Comparison of ENCODE assay signal across 12 cellular contexts in the genomic region with DNA sequence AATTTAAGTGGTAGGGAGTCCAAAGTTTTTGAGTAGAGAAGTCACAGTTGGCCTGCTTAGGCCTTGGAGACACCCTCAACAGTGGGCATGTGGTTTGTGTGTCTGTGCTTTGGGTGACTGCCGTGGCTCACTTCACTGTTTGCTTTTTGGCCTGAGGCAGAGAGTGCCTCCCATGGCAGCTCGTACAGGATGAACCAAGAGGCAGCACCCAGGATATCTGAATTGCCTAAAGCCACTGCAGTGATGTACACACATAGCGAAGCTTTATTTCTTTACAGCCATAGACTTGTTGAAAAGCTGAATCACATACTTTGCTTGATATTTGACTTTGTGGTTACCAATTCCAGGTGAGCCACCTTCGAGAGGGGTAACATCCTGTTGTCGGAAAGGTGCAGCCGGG. TPM values are rescaled to one million over a fixed set of nuclear protein-coding genes. Genes with fewer than 3 reads are reported as not detected.
A peak's percentile ranks its signal among the peaks of the same experiment; 100 is the strongest.
DNase-seq lines count a peak whose midpoint lies in the region; ATAC-seq, FAIRE-seq and TF ChIP-seq lines count a peak whose summit lies in the region.
"Had no signal": no experiment of that assay in that cellular context is flagged by ENCODE, and none has a peak within 500 bp of the region (broad histone marks: within the 10 kb centered on the region; RNA-seq: fewer than 3 reads in every experiment).

No MANE protein-coding gene starts in this region.

- intact Hi-C loops in MCF 10A (cut with micrococcal nuclease), result no loop called here
- intact Hi-C loops in mucosa of descending colon (cut with DNase I, micrococcal nuclease), result no loop called here

- ATAC-seq in stimulated activated naive CD8-positive, alpha-beta T cell treated with anti-CD3 and anti-CD28 coated beads, Interleukin-15, Interleukin-2, amounts not matched to agents 100 U/mL and 50 U/mL, for 24 hours, result no peak
- ATAC-seq in mucosa of descending colon (peak; percentile 37), gastroesophageal sphincter (no peak)

- H3K9me3 ChIP-seq in mucosa of descending colon (no peaks in the 10 kb centered on the region), gastroesophageal sphincter (no peaks in the 10 kb centered on the region)

- BruUV-seq in MCF 10A (replicated peaks; lab: Mats Ljungman, UMichigan), result no TSS peak

- CTCF ChIA-PET in MCF 10A (lab: Yijun Ruan, JAX), result interaction anchor here (1.1 to 1.4 kb wide), 2 partner anchors 16 to 212 kb away, joined by 4 to 6 read pairs; no protein-coding TSS in a partner anchor

- H3K36me3 Mint-ChIP-seq in stimulated activated naive CD8-positive, alpha-beta T cell treated with anti-CD3 and anti-CD28 coated beads, Interleukin-15, Interleukin-2, amounts not matched to agents 100 ng/mL and 50 ng/mL, for 24 hours (ENCODE audit: low read depth), result peaks cover 40% of the 10 kb centered on the region
- peaks cover 31% of the 10 kb centered on the region for H3K36me3 Mint-ChIP-seq in MCF 10A (ENCODE audit: insufficient read depth, unreplicated experiment)

- peaks cover 90% of the 10 kb centered on the region for H3K4me1 Mint-ChIP-seq in stimulated activated naive CD8-positive, alpha-beta T cell treated with anti-CD3 and anti-CD28 coated beads, Interleukin-15, Interleukin-2, amounts not matched to agents 100 ng/mL and 50 ng/mL, for 24 hours (ENCODE audit: low read depth)
- peaks cover 46% of the 10 kb centered on the region for H3K4me1 Mint-ChIP-seq in MCF 10A (ENCODE audit: insufficient read depth, unreplicated experiment)

- no peaks in the 10 kb centered on the region for H3K9me3 Mint-ChIP-seq in stimulated activated naive CD8-positive, alpha-beta T cell treated with anti-CD3 and anti-CD28 coated beads, Interleukin-15, Interleukin-2, amounts not matched to agents 100 ng/mL and 50 ng/mL, for 24 hours
- no peaks in the 10 kb centered on the region for H3K9me3 Mint-ChIP-seq in MCF 10A (ENCODE audit: unreplicated experiment)

- peak overlapping the region in 1 of 4 donors; percentile 24 for H3K27ac ChIP-seq in gastroesophageal sphincter

- H3K4me3 Mint-ChIP-seq in stimulated activated naive CD8-positive, alpha-beta T cell treated with anti-CD3 and anti-CD28 coated beads, Interleukin-15, Interleukin-2, amounts not matched to agents 100 ng/mL and 50 ng/mL, for 24 hours, result peak overlapping the region; percentile 37
- peak overlapping the region; percentile 10 for H3K4me3 Mint-ChIP-seq in MCF 10A (ENCODE audit: unreplicated experiment)

- peak overlapping the region; percentile 62 for H3K27ac Mint-ChIP-seq in stimulated activated naive CD8-positive, alpha-beta T cell treated with anti-CD3 and anti-CD28 coated beads, Interleukin-15, Interleukin-2, amounts not matched to agents 100 ng/mL and 50 ng/mL, for 24 hours
- H3K27ac Mint-ChIP-seq in MCF 10A (ENCODE audit: low read depth, unreplicated experiment), result peak overlapping the region; percentile 84

- POLR2A ChIA-PET in MCF 10A (lab: Yijun Ruan, JAX), result interaction anchor here (0.7 to 4.5 kb wide), 16 partner anchors 9 to 271 kb away, joined by 3 to 37 read pairs (median 5); a partner anchor contains a TSS

- TF ChIP-seq EP300 in gastroesophageal sphincter (IDR thresholded peaks at IDR 0.05), result no peak

- H3K27me3 ChIP-seq in gastroesophageal sphincter, result no peaks in the 10 kb centered on the region

- no peaks in the 10 kb centered on the region for H3K27me3 Mint-ChIP-seq in stimulated activated naive CD8-positive, alpha-beta T cell treated with anti-CD3 and anti-CD28 coated beads, Interleukin-15, Interleukin-2, amounts not matched to agents 100 ng/mL and 50 ng/mL, for 24 hours
- H3K27me3 Mint-ChIP-seq in MCF 10A (ENCODE audit: insufficient read depth, unreplicated experiment), result no peaks in the 10 kb centered on the region

- no peaks in the 10 kb centered on the region for H3K36me3 ChIP-seq in mucosa of descending colon (ENCODE audit: low read depth)
- H3K36me3 ChIP-seq in gastroesophageal sphincter, result no peaks in the 10 kb centered on the region

- H3K4me3 ChIP-seq in mucosa of descending colon (no peak overlapping the region), gastroesophageal sphincter (no peak overlapping the region)

- WGBS in gastroesophageal sphincter (ENCODE audit: low coverage in 1 of 2), 2 donors, result 77 to 84% methylated on average over 6 of the region's 6 CpGs

- no peak for FAIRE-seq in GM12892 (lab: Jason Lieb, UNC)

- H3K4me1 ChIP-seq in mucosa of descending colon (ENCODE audit: low read depth) (peaks cover 45% of the 10 kb centered on the region), gastroesophageal sphincter (peaks cover 0 to 63% (median 7%) of the 10 kb centered on the region in 3 donors)

- DNase-seq in stimulated activated naive CD8-positive, alpha-beta T cell treated with anti-CD3 and anti-CD28 coated beads, Interleukin-15, Interleukin-2, amounts not matched to agents 100 U/mL and 50 U/mL, for 24 hours, result no peak
- peak; percentile 58 for DNase-seq in MCF 10A (ENCODE audit: unreplicated experiment)
- DNase-seq in mucosa of descending colon, result no peak
- no peak for DNase-seq in GM12892 (ENCODE audit: insufficient read length)
- no peak for DNase-seq in putamen (ENCODE audit: low spot score)
- DNase-seq in retina, result no peak
- DNase-seq: activated CD4-positive, alpha-beta T cell treated with anti-CD3 and anti-CD28 coated beads, Interleukin-2, amount 50 U/mL, for 1 hour; C1 segment of cervical spinal cord; mesendoderm; NCI-H1930 had no signal

- TF ChIP-seq POLR2A in gastroesophageal sphincter (IDR thresholded peaks at IDR 0.05), result no peak
- TF ChIP-seq POLR2A in GM12892 (IDR thresholded peaks at IDR 0.05; ENCODE audit: low read depth, low read length), result no peak

- TF ChIP-seq CTCF in MCF 10A (IDR thresholded peaks at IDR 0.05; ENCODE audit: unreplicated experiment) (no peak), mucosa of descending colon (IDR thresholded peaks at IDR 0.05) (no peak), gastroesophageal sphincter (IDR thresholded peaks at IDR 0.05) (no peak)

RNA-seq across cellular contexts. Expression of a gene that starts 21.6 kb away (rescaled TPM):
- total RNA-seq in MCF 10A (2022) (51.8 and 53.5 TPM in 2 replicates), mucosa of descending colon (10 to 100 TPM; 64.9 to 85.9 (median 74.7) TPM), gastroesophageal sphincter (10 to 100 TPM; 20.3 to 40.8 (median 28.1) TPM)
- polyA plus RNA-seq in GM12892 (2012; ENCODE audit: missing spikeins), result 7.8 TPM
